In genomic region chr2:227376911-227377396, GRCh38 we compare ENCODE assay signal across 1 cellular context.
TF ChIP-seq lines count a peak whose summit lies in the region.

No MANE protein-coding gene starts in this region.

TF ChIP-seq in A549, 52 proteins besides CTCF, POLR2A, EP300 and RAD21:
- no peak; a peak in 1 of 5 replicates for TF ChIP-seq JUN (IDR thresholded peaks at IDR 0.05)
- TF ChIP-seq POLR2AphosphoS2 (conservative IDR thresholded peaks at IDR 0.05; ENCODE audit: low read length): no peak
- no peak for TF ChIP-seq CHD2 (IDR thresholded peaks at IDR 0.05; ENCODE audit: low read length, partially characterized antibody)
- TF ChIP-seq CEBPB (IDR thresholded peaks at IDR 0.05): 0 out of 4 replicates have a peak, but pooled peaks of 1 of the 2 experiments have one; percentile 7
